In the genomic region with DNA sequence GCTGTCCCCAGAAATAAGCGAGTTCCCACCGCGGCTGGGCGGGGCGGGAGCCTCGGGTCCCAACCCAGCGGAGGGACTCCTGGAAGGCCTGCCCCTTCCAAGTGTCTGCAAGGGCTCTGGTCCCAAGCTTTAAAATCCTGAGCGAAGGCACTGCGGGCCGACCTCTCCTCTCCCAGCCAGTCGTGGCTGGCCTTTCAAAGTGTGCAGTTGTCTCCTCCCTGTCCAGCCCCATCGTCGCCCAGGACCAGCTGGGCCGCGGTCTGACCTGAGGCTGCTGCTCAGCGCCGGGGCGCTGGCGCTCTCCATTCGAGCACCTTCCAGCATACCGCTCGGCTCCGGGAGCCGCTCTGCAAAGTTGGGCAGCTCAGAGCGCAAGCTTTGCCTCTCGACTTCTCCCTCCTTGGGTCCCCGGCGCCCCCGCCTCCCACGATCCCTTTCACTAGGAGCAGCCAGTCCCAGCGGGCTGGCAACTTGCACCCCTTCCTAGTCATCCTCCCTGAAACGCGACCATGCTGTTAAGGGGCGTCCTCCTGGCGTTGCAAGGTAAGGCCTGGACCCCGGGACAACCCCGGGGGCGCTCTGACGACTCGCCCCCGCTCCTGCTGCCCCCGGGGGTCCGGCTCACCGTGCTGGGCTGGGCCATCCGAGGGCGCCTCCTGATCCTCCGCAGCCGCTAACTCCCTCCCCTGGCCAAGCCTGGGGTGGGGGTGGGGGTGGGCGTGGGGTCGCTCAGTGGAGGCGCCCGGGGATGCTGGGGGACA, we compare ENCODE assay signal across 8 cellular contexts. TPM values are rescaled to one million over a fixed set of nuclear protein-coding genes. Genes with fewer than 3 reads are reported as not detected.
A peak's percentile ranks its signal among the peaks of the same experiment; 100 is the strongest.
DNase-seq lines count a peak whose midpoint lies in the region; ATAC-seq and TF ChIP-seq lines count a peak whose summit lies in the region.

A gene with protein sequence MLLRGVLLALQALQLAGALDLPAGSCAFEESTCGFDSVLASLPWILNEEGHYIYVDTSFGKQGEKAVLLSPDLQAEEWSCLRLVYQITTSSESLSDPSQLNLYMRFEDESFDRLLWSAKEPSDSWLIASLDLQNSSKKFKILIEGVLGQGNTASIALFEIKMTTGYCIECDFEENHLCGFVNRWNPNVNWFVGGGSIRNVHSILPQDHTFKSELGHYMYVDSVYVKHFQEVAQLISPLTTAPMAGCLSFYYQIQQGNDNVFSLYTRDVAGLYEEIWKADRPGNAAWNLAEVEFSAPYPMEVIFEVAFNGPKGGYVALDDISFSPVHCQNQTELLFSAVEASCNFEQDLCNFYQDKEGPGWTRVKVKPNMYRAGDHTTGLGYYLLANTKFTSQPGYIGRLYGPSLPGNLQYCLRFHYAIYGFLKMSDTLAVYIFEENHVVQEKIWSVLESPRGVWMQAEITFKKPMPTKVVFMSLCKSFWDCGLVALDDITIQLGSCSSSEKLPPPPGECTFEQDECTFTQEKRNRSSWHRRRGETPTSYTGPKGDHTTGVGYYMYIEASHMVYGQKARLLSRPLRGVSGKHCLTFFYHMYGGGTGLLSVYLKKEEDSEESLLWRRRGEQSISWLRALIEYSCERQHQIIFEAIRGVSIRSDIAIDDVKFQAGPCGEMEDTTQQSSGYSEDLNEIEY (plus strand): TSS at position 160 of the 761 bp plus-strand sequence. CDS start 350 bp downstream, at position 510.

- peak; percentile 14 for DNase-seq in Calu3
- peak; percentile 57 for DNase-seq in glutamatergic neuron
- DNase-seq in omental fat pad (ENCODE audit: low spot score), result no peak
- DNase-seq in A172 (ENCODE audit: low spot score), result no peak
- no peak for DNase-seq in T1000 (lab: John Stamatoyannopoulos, UW)

- peaks cover 7% of the 10 kb centered on the region for H3K36me3 Mint-ChIP-seq in Calu3 (ENCODE audit: insufficient read depth, unreplicated experiment)
- H3K36me3 Mint-ChIP-seq in glutamatergic neuron (ENCODE audit: unreplicated experiment), result no peaks in the 10 kb centered on the region

- H3K4me1 Mint-ChIP-seq in Calu3 (ENCODE audit: low read depth, unreplicated experiment), result peaks cover 16% of the 10 kb centered on the region
- peaks cover 25% of the 10 kb centered on the region for H3K4me1 Mint-ChIP-seq in glutamatergic neuron (ENCODE audit: low read depth, unreplicated experiment)

- H3K27me3 Mint-ChIP-seq in Calu3 (ENCODE audit: unreplicated experiment) (peaks cover 23% of the 10 kb centered on the region), glutamatergic neuron (ENCODE audit: unreplicated experiment) (peaks cover 34% of the 10 kb centered on the region)

- H3K4me3 Mint-ChIP-seq in Calu3 (ENCODE audit: low read depth, unreplicated experiment), result peak within 1 kb of the TSS; percentile 72
- H3K4me3 Mint-ChIP-seq in glutamatergic neuron (ENCODE audit: unreplicated experiment), result peak within 1 kb of the TSS; percentile 81

- ATAC-seq in omental fat pad (ENCODE audit: low FRiP score), result peak; percentile 67
- no peak for ATAC-seq in GM21576 (IDR thresholded peaks at IDR 0.05; ENCODE audit: unreplicated experiment)
- no peak for ATAC-seq in HG02852 (IDR thresholded peaks at IDR 0.05; ENCODE audit: unreplicated experiment)

- TF ChIP-seq CTCF in Calu3 (IDR thresholded peaks at IDR 0.05; ENCODE audit: unreplicated experiment) (no peak), WI38 (IDR thresholded peaks at IDR 0.05; ENCODE audit: low read depth, low read length) (no peak), glutamatergic neuron (IDR thresholded peaks at IDR 0.05; ENCODE audit: partially characterized antibody, unreplicated experiment) (no peak), omental fat pad (IDR thresholded peaks at IDR 0.05) (no peak)

- peak within 1 kb of the TSS; percentile 56 for H3K4me3 ChIP-seq in WI38 (ENCODE audit: low read depth, low read length)

- H3K9me3 Mint-ChIP-seq in Calu3 (ENCODE audit: low read depth, unreplicated experiment) (no peaks in the 10 kb centered on the region), glutamatergic neuron (ENCODE audit: unreplicated experiment) (peaks cover 6% of the 10 kb centered on the region)

- no TSS peak for BruUV-seq in Calu3 (replicated peaks; lab: Mats Ljungman, UMichigan)

- H3K27ac Mint-ChIP-seq in Calu3 (ENCODE audit: unreplicated experiment) (no peak within 1 kb of the TSS), glutamatergic neuron (ENCODE audit: unreplicated experiment) (no peak within 1 kb of the TSS)

- intact Hi-C loops in Calu3 (cut with micrococcal nuclease; ENCODE audit: unreplicated experiment), result loop anchor here (10.0 kb wide), 1 partner anchor 59 kb away; no protein-coding TSS in a partner anchor

- CTCF ChIA-PET in Calu3 (lab: Charles Lee), result interaction anchor here (1.5 kb wide), 1 partner anchor 10 kb away, joined by 4 read pairs; no protein-coding TSS in a partner anchor

RNA-seq across cellular contexts. Expression of the gene that starts here (rescaled TPM):
- total RNA-seq in Calu3 (2022) (0.26 and 0.29 TPM in 2 replicates), glutamatergic neuron (ENCODE audit: unreplicated experiment) (0.22 TPM), omental fat pad (10 to 100 TPM in 3 of 4 donors, 1 to 10 TPM in 1; 9.0 to 43.7 (median 16.5) TPM)
- 4.2 and 6.0 TPM in 2 replicates for total RNA-seq in A172 (2014; rRNA removed; shearing (Covaris generic))

Comparison
In these comparisons a context has a peak if more than half of its experiments do, and no peak if none do; other contexts are left out.
1. Peak in DNase-seq in Calu3; RNA of the gene not detected or under 1 TPM.
2. Peak in DNase-seq in glutamatergic neuron; RNA of the gene not detected or under 1 TPM.